Comparison of ENCODE assay signal across 19 cellular contexts in genomic region chr15:92952451-92952850, GRCh38.
"Had no signal": no experiment of that assay in that cellular context is flagged by ENCODE, and none has a peak within 500 bp of the region (broad histone marks: within the 10 kb centered on the region; RNA-seq: fewer than 3 reads in every experiment).

No MANE protein-coding gene starts in this region.

- H3K27ac Mint-ChIP-seq: stimulated activated memory B cell treated with anti-CD40 and anti-IgM and Interleukin-4, amounts not matched to agents 10 μg/mL and 1 μg/mL and 100 μg/mL, for 72 hours; stimulated activated naive CD8-positive, alpha-beta T cell treated with anti-CD3 and anti-CD28 coated beads, Interleukin-15, Interleukin-2, amounts not matched to agents 100 ng/mL and 50 ng/mL, for 24 hours had no signal

- H3K4me3 ChIP-seq: coronary artery, heart left ventricle, lung, tibial nerve had no signal

- H3K27me3 Mint-ChIP-seq: naive B cell; stimulated activated memory B cell treated with anti-CD40 and anti-IgM and Interleukin-4, amounts not matched to agents 10 μg/mL and 1 μg/mL and 100 μg/mL, for 72 hours; stimulated activated naive CD8-positive, alpha-beta T cell treated with anti-CD3 and anti-CD28 coated beads, Interleukin-15, Interleukin-2, amounts not matched to agents 100 ng/mL and 50 ng/mL, for 24 hours had no signal

- H3K27me3 ChIP-seq: heart left ventricle, neutrophil, tibial nerve had no signal

- FAIRE-seq: frontal cortex had no signal

- ATAC-seq: left ventricle myocardium superior; stimulated activated memory B cell treated with anti-CD40 and anti-IgM and Interleukin-4, amounts not matched to agents 10 μg/mL and 1 μg/mL and 100 μg/mL, for 72 hours had no signal

- DNase-seq: effector CD4-positive, alpha-beta T cell; heart left ventricle; hippocampal formation; left colon; left ventricle myocardium superior; mesenchymal stem cell; naive B cell; posterior cingulate gyrus; right cardiac atrium; stimulated activated CD4-positive, alpha-beta T cell treated with anti-CD3 and anti-CD28 coated beads, Interleukin-4, amount 100 ng/mL, for 1 hour; stimulated activated CD8-positive, alpha-beta memory T cell treated with anti-CD3 and anti-CD28 coated beads, Interleukin-4, amount 100 ng/mL, for 48 hours had no signal

- H3K4me3 Mint-ChIP-seq: naive B cell; nephron; stimulated activated memory B cell treated with anti-CD40 and anti-IgM and Interleukin-4, amounts not matched to agents 10 μg/mL and 1 μg/mL and 100 μg/mL, for 72 hours; stimulated activated naive CD8-positive, alpha-beta T cell treated with anti-CD3 and anti-CD28 coated beads, Interleukin-15, Interleukin-2, amounts not matched to agents 100 ng/mL and 50 ng/mL, for 24 hours had no signal

- H3K27ac ChIP-seq: tibial nerve had no signal
